Comparison of ENCODE assay signal across 8 cellular contexts in genomic region chr1:9291914-9292360, GRCh38. TPM values are rescaled to one million over a fixed set of nuclear protein-coding genes. Genes with fewer than 3 reads are reported as not detected.
DNase-seq lines count a peak whose midpoint lies in the region; ATAC-seq and TF ChIP-seq lines count a peak whose summit lies in the region.

No MANE protein-coding gene starts in this region.

- H3K36me3 Mint-ChIP-seq in CD14-positive monocyte: no peaks in the 10 kb centered on the region

- intact Hi-C loops in CD14-positive monocyte (cut with micrococcal nuclease): loop anchor here in 1 of 2 donors (5.0 kb wide), 1 partner anchor 60 kb away; the partner anchor contains the start of gene H6PD

- H4K20me1 ChIP-seq in OCI-LY1 (ENCODE audit: insufficient read depth, low read length): no peaks in the 10 kb centered on the region

- H3K4me3 Mint-ChIP-seq in CD14-positive monocyte: peak overlapping the region; percentile 64 to 71

- peaks cover 33% of the 10 kb centered on the region for H3K4me1 ChIP-seq in OCI-LY1 (ENCODE audit: insufficient read depth, low read length, severe bottlenecking)
- peaks cover 26 to 43% of the 10 kb centered on the region in 2 donors for H3K4me1 ChIP-seq in duodenal mucosa (ENCODE audit: control insufficient read depth in 1 of 2, insufficient read depth in 2 of 2, low read length in 2 of 2)
- peaks cover 14% of the 10 kb centered on the region for H3K4me1 ChIP-seq in mucosa of stomach (ENCODE audit: control insufficient read depth, insufficient read depth, low read length)

- H3K9ac ChIP-seq in OCI-LY1 (ENCODE audit: low read length): peak overlapping the region; percentile 5; the same call in 1 of the 2 replicates
- H3K9ac ChIP-seq in duodenal mucosa (ENCODE audit: low read depth in 1 of 2, low read length in 2 of 2): peak overlapping the region; percentile 64 to 79
- H3K9ac ChIP-seq in mucosa of stomach (ENCODE audit: low read length): peak overlapping the region; percentile 53

- H3F3A ChIP-seq in OCI-LY1 (ENCODE audit: insufficient read depth, low read length): no peaks in the 10 kb centered on the region

- H3K9me2 ChIP-seq in OCI-LY1 (ENCODE audit: low read depth, low read length): no peaks in the 10 kb centered on the region

- H3K4me2 ChIP-seq in OCI-LY1 (ENCODE audit: low read length): peak overlapping the region; percentile 55

- no peak overlapping the region for H2AFZ ChIP-seq in OCI-LY1 (ENCODE audit: low read length)

- peaks cover 17 to 30% (median 23%) of the 10 kb centered on the region in 3 donors for H3K27me3 Mint-ChIP-seq in CD14-positive monocyte (ENCODE audit: low read depth in 3 of 3)

- peaks cover 24% of the 10 kb centered on the region; the same call in 1 of the 2 replicates for H3K79me2 ChIP-seq in OCI-LY1 (ENCODE audit: insufficient read depth, low read length)

- ATAC-seq in HG02623 (IDR thresholded peaks at IDR 0.05; ENCODE audit: unreplicated experiment): no peak
- ATAC-seq in HG02798 (IDR thresholded peaks at IDR 0.05; ENCODE audit: poor library complexity, unreplicated experiment): no peak

- DNase-seq in CD14-positive monocyte (ENCODE audit: low spot score): no peak
- DNase-seq in NCI-H345 treated with DMSO at 0.1 percent for 48 hours (lab: John Stamatoyannopoulos, UW; ENCODE audit: unreplicated experiment): no peak
- no peak for DNase-seq in central memory CD4-positive, alpha-beta T cell

- H3K36me3 ChIP-seq in OCI-LY1 (ENCODE audit: insufficient read depth, low read length): peaks cover 8% of the 10 kb centered on the region; the same call in 1 of the 2 replicates
- H3K36me3 ChIP-seq in duodenal mucosa (ENCODE audit: control insufficient read depth in 1 of 2, insufficient read depth in 2 of 2, low read length in 2 of 2): no peaks in the 10 kb centered on the region
- no peaks in the 10 kb centered on the region for H3K36me3 ChIP-seq in mucosa of stomach (ENCODE audit: control insufficient read depth, insufficient read depth, low read length)

- no peak overlapping the region for H3K27ac ChIP-seq in OCI-LY1 (ENCODE audit: low read depth, low read length, poor library complexity, severe bottlenecking)
- peak overlapping the region; percentile 76 for H3K27ac ChIP-seq in duodenal mucosa (ENCODE audit: low read depth, low read length)

- peak overlapping the region; percentile 75 for H3K4me3 ChIP-seq in OCI-LY1 (ENCODE audit: low read depth, low read length, poor library complexity, severe bottlenecking)
- peak overlapping the region; percentile 53 to 54 for H3K4me3 ChIP-seq in duodenal mucosa (ENCODE audit: low read depth in 1 of 2, low read length in 2 of 2)
- no peak overlapping the region for H3K4me3 ChIP-seq in mucosa of stomach (ENCODE audit: low read length)

- H3K27ac Mint-ChIP-seq in CD14-positive monocyte: peak overlapping the region in 2 of 7 donors; percentile 36 to 38

- H3K27me3 ChIP-seq in OCI-LY1 (ENCODE audit: insufficient read depth, low read length): peaks cover 5% of the 10 kb centered on the region; the same call in 1 of the 2 replicates
- H3K27me3 ChIP-seq in duodenal mucosa (ENCODE audit: control insufficient read depth in 1 of 2, insufficient read depth in 2 of 2, low read length in 2 of 2): no peaks in the 10 kb centered on the region
- no peaks in the 10 kb centered on the region for H3K27me3 ChIP-seq in mucosa of stomach (ENCODE audit: control insufficient read depth, insufficient read depth, low read length)

- H3K4me1 Mint-ChIP-seq in CD14-positive monocyte: peaks cover 20% of the 10 kb centered on the region

- H3K9me3 ChIP-seq in OCI-LY1 (ENCODE audit: low read length) (peaks cover 4% of the 10 kb centered on the region), duodenal mucosa (ENCODE audit: control insufficient read depth in 1 of 2, low read length in 2 of 2) (peaks cover 8 to 10% of the 10 kb centered on the region in 2 donors), mucosa of stomach (ENCODE audit: control insufficient read depth, low read length) (peaks cover 4% of the 10 kb centered on the region)

- TF ChIP-seq CTCF in CD14-positive monocyte (IDR thresholded peaks at IDR 0.05) (no peak), OCI-LY1 (IDR thresholded peaks at IDR 0.05; ENCODE audit: low read length) (no peak)

- peaks cover 4 to 26% (median 18%) of the 10 kb centered on the region in 7 donors for H3K9me3 Mint-ChIP-seq in CD14-positive monocyte

RNA-seq across cellular contexts. Expression of gene SPSB1, which starts 0.8 kb away (rescaled TPM):
- 1 to 10 TPM in 1 of 2 donors, under 1 TPM in 1; 0.15 to 1.2 TPM for polyA plus RNA-seq in CD14-positive monocyte

RNA-seq across cellular contexts. Expression of gene H6PD, which starts 57.4 kb away (rescaled TPM):
- 10 to 100 TPM in 1 of 2 donors, 1 to 10 TPM in 1; 8.6 to 15.9 TPM for polyA plus RNA-seq in CD14-positive monocyte

Comparison
In these comparisons a context has a peak if more than half of its experiments do, and no peak if none do; other contexts are left out.
1. H3K9ac ChIP-seq: peak in every context shown above with its lines; median percentile 72 in duodenal mucosa; 53 in mucosa of stomach; 5 in OCI-LY1.